ENCODE assay signal across 8 cellular contexts in genomic region chr13:71867101-71867814, GRCh38. TPM values are rescaled to one million over a fixed set of nuclear protein-coding genes. Genes with fewer than 3 reads are reported as not detected.
DNase-seq lines count a peak whose midpoint lies in the region; ATAC-seq, FAIRE-seq and TF ChIP-seq lines count a peak whose summit lies in the region.

Gene DACH1 (minus strand): TSS chr13:71867204.

- H3K4me1 ChIP-seq in HUES6 (ENCODE audit: control insufficient read depth, insufficient read depth, low read length), result peaks cover 11% of the 10 kb centered on the region

- H3K27ac ChIP-seq in HUES6 (ENCODE audit: low read depth, low read length) (no peak within 1 kb of the TSS), skin epidermis (peak within 1 kb of the TSS in 14 of 21 experiments; percentile 0 to 81 (median 56))

- DNase-seq in AG09309 (ENCODE audit: low read depth) (no peak), RCC 7860 (ENCODE audit: low spot score) (peak; percentile 59), chondrocyte (ENCODE audit: low spot score) (no peak), kidney epithelial cell (ENCODE audit: low read depth) (peak; percentile 41)

- H3K27ac Mint-ChIP-seq in chondrocyte (ENCODE audit: unreplicated experiment), result peak within 1 kb of the TSS; percentile 57

- peaks cover 65% of the 10 kb centered on the region for H3K27me3 Mint-ChIP-seq in chondrocyte (ENCODE audit: low read depth)

- H3K4me3 Mint-ChIP-seq in chondrocyte (ENCODE audit: unreplicated experiment), result peak within 1 kb of the TSS; percentile 92

- H3K4me1 Mint-ChIP-seq in chondrocyte (ENCODE audit: low read depth), result peaks cover 27% of the 10 kb centered on the region

- ATAC-seq in GM18511 (IDR thresholded peaks at IDR 0.05; ENCODE audit: unreplicated experiment) (peak; percentile 66), HG03039 (IDR thresholded peaks at IDR 0.05; ENCODE audit: unreplicated experiment) (no peak)

- H3K9ac ChIP-seq in HUES6 (ENCODE audit: low read length), result peak within 1 kb of the TSS; percentile 61

- H3K36me3 Mint-ChIP-seq in chondrocyte (ENCODE audit: low read depth), result no peaks in the 10 kb centered on the region

- H3K36me3 ChIP-seq in HUES6 (ENCODE audit: control insufficient read depth, insufficient read depth, low read length) (no peaks in the 10 kb centered on the region), kidney epithelial cell (ENCODE audit: control insufficient read depth, insufficient read depth, low read length) (no peaks in the 10 kb centered on the region)

- H3K27me3 ChIP-seq in HUES6 (ENCODE audit: control insufficient read depth, insufficient read depth, low read length) (peaks cover 79% of the 10 kb centered on the region), kidney epithelial cell (ENCODE audit: control insufficient read depth, insufficient read depth, low read length) (peaks cover 15% of the 10 kb centered on the region)

- H3K9me3 ChIP-seq in HUES6 (ENCODE audit: control insufficient read depth, insufficient read depth, low read depth, low read length), result no peaks in the 10 kb centered on the region

- no peaks in the 10 kb centered on the region for H3K9me3 Mint-ChIP-seq in chondrocyte (ENCODE audit: low read depth)

- no peak for FAIRE-seq in RCC 7860 (lab: Jason Lieb, UNC)

- TF ChIP-seq CTCF in AG09309 (IDR thresholded peaks at IDR 0.05; ENCODE audit: control insufficient read depth, insufficient read depth, low read depth, low read length, missing control alignments) (no peak), chondrocyte (IDR thresholded peaks at IDR 0.05) (no peak), kidney epithelial cell (IDR thresholded peaks at IDR 0.05; ENCODE audit: insufficient read depth, low read length, poor library complexity, severe bottlenecking) (no peak)

- H3K4me3 ChIP-seq in AG09309 (ENCODE audit: control insufficient read depth, low read depth, low read length) (peak within 1 kb of the TSS; percentile 38), HUES6 (ENCODE audit: low read depth, low read length) (peak within 1 kb of the TSS; percentile 81), kidney epithelial cell (ENCODE audit: low read depth, low read length) (peak within 1 kb of the TSS; percentile 68), skin epidermis (peak within 1 kb of the TSS; percentile 37 to 66 (median 57))

RNA-seq across cellular contexts. Expression of gene DACH1, which starts in this region (rescaled TPM):
- total RNA-seq in chondrocyte (0.72 to 2.6 TPM (median 0.82 TPM) in 3 replicates), kidney epithelial cell (1.2 and 1.6 TPM in 2 replicates)

Comparison
In these comparisons a context has a peak if more than half of its experiments do, and no peak if none do; other contexts are left out.
1. DNase-seq: peak in RCC 7860 (single experiment) and kidney epithelial cell (single experiment); none in AG09309 (single experiment) and chondrocyte (single experiment).
2. Peak in every context shown above with its lines, with median percentiles within 50 percentile points of each other: H3K4me3 ChIP-seq.